In the genomic region with DNA sequence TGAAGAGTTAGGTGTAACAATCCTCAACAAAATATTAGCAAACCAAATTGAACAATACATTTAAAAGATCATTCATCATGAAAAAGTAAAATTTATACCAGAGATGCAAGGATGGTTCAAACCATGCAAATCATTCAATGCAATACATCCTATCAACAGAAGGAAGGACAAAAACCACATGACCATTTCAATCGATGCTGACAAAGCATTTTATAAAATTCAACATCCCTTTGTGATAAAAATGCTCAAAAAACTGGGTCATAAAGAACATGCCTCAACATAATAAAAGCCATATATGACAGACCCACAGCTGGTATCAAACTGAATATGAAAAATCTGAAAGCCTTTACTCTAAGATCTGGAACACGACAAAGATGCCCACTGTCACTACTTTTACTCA, we compare ENCODE assay signal across 36 cellular contexts.
"Had no signal": no experiment of that assay in that cellular context is flagged by ENCODE, and none has a peak within 500 bp of the region (broad histone marks: within the 10 kb centered on the region; RNA-seq: fewer than 3 reads in every experiment).

No MANE protein-coding gene starts in this region.

- H3K4me1 Mint-ChIP-seq: activated B cell treated with CpG ODN at 0.5 μM for 24 hours; activated CD4-positive, alpha-beta T cell treated with anti-CD3 and anti-CD28 coated beads, Interleukin-2, amount 10 ng/mL, durations not matched to agents 24 days and 14 days; activated naive CD8-positive, alpha-beta T cell treated with anti-CD3 and anti-CD28 coated beads for 36 hours; activated T-helper 17 cell treated with anti-CD3 and anti-CD28 coated beads, Interleukin-2, amount 50 U/mL, for 72 hours had no signal

- H3K9me3 ChIP-seq: adrenal gland, body of pancreas had no signal

- H3K36me3 ChIP-seq: adrenal gland, brain microvascular endothelial cell, breast epithelium had no signal

- ATAC-seq: activated CD8-positive, alpha-beta T cell treated with anti-CD3 and anti-CD28 coated beads for 36 hours; activated naive CD4-positive, alpha-beta T cell treated with anti-CD3 and anti-CD28 coated beads, Interleukin-2, amount 50 U/mL, for 72 hours; activated T-cell treated with anti-CD3 and anti-CD28 coated beads, Interleukin-2, amount 50 U/mL, for 4 hours; activated T-cell treated with anti-CD3 and anti-CD28 coated beads, Interleukin-2, amount 50 U/mL, for 72 hours; activated T-helper 17 cell treated with anti-CD3 and anti-CD28 coated beads, Interleukin-2, amount 50 U/mL, for 72 hours; body of pancreas had no signal

- H3K4me3 ChIP-seq: adrenal gland, body of pancreas, breast epithelium had no signal

- DNase-seq: activated B cell treated with CpG ODN at 0.5 μM for 24 hours; activated CD4-positive, alpha-beta memory T cell treated with anti-CD3 and anti-CD28 coated beads for 36 hours; activated CD4-positive, alpha-beta T cell treated with anti-CD3 and anti-CD28 coated beads for 4 hours; activated CD4-positive, alpha-beta T cell treated with anti-CD3 and anti-CD28 coated beads, Interleukin-2, amount 10 ng/mL, durations not matched to agents 24 days and 14 days; activated CD4-positive, alpha-beta T cell treated with anti-CD3 and anti-CD28 coated beads, Interleukin-2, amount 50 U/mL, for 1 hour; activated CD4-positive, alpha-beta T cell treated with anti-CD3 and anti-CD28 coated beads, Interleukin-2, amount 50 U/mL, for 4 hours; activated CD4-positive, CD25-positive, alpha-beta regulatory T cell treated with anti-CD3 and anti-CD28 coated beads, Interleukin-2, amount 50 U/mL, for 72 hours; activated CD8-positive, alpha-beta memory T cell treated with anti-CD3 and anti-CD28 coated beads, Interleukin-2, amount 50 U/mL, for 4 hours; activated CD8-positive, alpha-beta T cell treated with anti-CD3 and anti-CD28 coated beads for 36 hours; activated effector memory CD4-positive, alpha-beta T cell treated with anti-CD3 and anti-CD28 coated beads, Interleukin-2, amount 50 U/mL, for 16 hours; activated gamma-delta T cell treated with Interleukin-2 at 50 U/mL for 16 hours; activated naive CD4-positive, alpha-beta T cell; activated naive CD4-positive, alpha-beta T cell treated with anti-CD3 and anti-CD28 coated beads for 36 hours; activated naive CD4-positive, alpha-beta T cell treated with anti-CD3 and anti-CD28 coated beads, Interleukin-2, amount 50 U/mL, for 16 hours; activated naive CD8-positive, alpha-beta T cell treated with anti-CD3 and anti-CD28 coated beads for 36 hours; activated T-cell treated with anti-CD3 and anti-CD28 coated beads for 4 hours; activated T-cell treated with anti-CD3 and anti-CD28 coated beads, Interleukin-2, amount 50 U/mL, for 1 hour; activated T-cell treated with anti-CD3 and anti-CD28 coated beads, Interleukin-2, amount 50 U/mL, for 4 hours; activated T-cell treated with anti-CD3 and anti-CD28 coated beads, Interleukin-2, amount 50 U/mL, for 72 hours; adrenal gland; amniotic stem cell; aorta; body of pancreas; brain microvascular endothelial cell; central memory CD4-positive, alpha-beta T cell; T-helper 2 cell; T-helper 9 cell had no signal

- H3K4me1 ChIP-seq: adrenal gland, body of pancreas, breast epithelium had no signal

- H3K27me3 ChIP-seq: adrenal gland, body of pancreas, brain microvascular endothelial cell, breast epithelium had no signal

- H3K4me3 Mint-ChIP-seq: activated B cell treated with CpG ODN at 0.5 μM for 24 hours; activated CD4-positive, alpha-beta memory T cell treated with anti-CD3 and anti-CD28 coated beads for 36 hours; activated CD4-positive, alpha-beta T cell treated with anti-CD3 and anti-CD28 coated beads, Interleukin-2, amount 10 ng/mL, durations not matched to agents 24 days and 14 days; activated CD8-positive, alpha-beta T cell treated with anti-CD3 and anti-CD28 coated beads for 36 hours; activated naive CD4-positive, alpha-beta T cell treated with anti-CD3 and anti-CD28 coated beads for 36 hours; activated naive CD8-positive, alpha-beta T cell treated with anti-CD3 and anti-CD28 coated beads for 36 hours; activated T-cell treated with anti-CD3 and anti-CD28 coated beads, Interleukin-2, amount 50 U/mL, for 4 hours; activated T-cell treated with anti-CD3 and anti-CD28 coated beads, Interleukin-2, amount 50 U/mL, for 72 hours; activated T-helper 1 cell treated with anti-CD3 and anti-CD28 coated beads, Interleukin-12 subunit alpha, Interleukin-12 subunit beta, Interleukin-2, Interleukin-4 antibody, amounts not matched to agents 30 ng/mL and 10 ng/mL and 1 ng/mL, durations not matched to agents 14 hours and 24 hours and 36 hours; activated T-helper 17 cell treated with anti-CD3 and anti-CD28 coated beads, Interleukin-2, amount 50 U/mL, for 72 hours; T-helper 1 cell treated with Interleukin-12 subunit alpha and Interleukin-12 subunit beta and Interleukin-4 antibody, amounts not matched to agents 30 μg/mL and 1 μg/mL, for 36 hours; T-helper 2 cell treated with Interferon-gamma antibody and Interleukin-4, amounts not matched to agents 5 μg/mL and 100 μg/mL, for 36 hours had no signal

- H3K27ac Mint-ChIP-seq: activated B cell treated with CpG ODN at 0.5 μM for 24 hours; activated CD4-positive, alpha-beta memory T cell treated with anti-CD3 and anti-CD28 coated beads for 36 hours; activated CD4-positive, alpha-beta T cell treated with anti-CD3 and anti-CD28 coated beads, Interleukin-2, amount 10 ng/mL, durations not matched to agents 24 days and 14 days; activated CD8-positive, alpha-beta T cell treated with anti-CD3 and anti-CD28 coated beads for 36 hours; activated naive CD4-positive, alpha-beta T cell treated with anti-CD3 and anti-CD28 coated beads for 36 hours; activated naive CD4-positive, alpha-beta T cell treated with anti-CD3 and anti-CD28 coated beads, Interleukin-2, amount 50 U/mL, for 72 hours; activated naive CD8-positive, alpha-beta T cell treated with anti-CD3 and anti-CD28 coated beads for 36 hours; activated T-cell treated with anti-CD3 and anti-CD28 coated beads, Interleukin-2, amount 50 U/mL, for 72 hours; activated T-helper 1 cell treated with anti-CD3 and anti-CD28 coated beads, Interleukin-12 subunit alpha, Interleukin-12 subunit beta, Interleukin-2, Interleukin-4 antibody, amounts not matched to agents 30 ng/mL and 10 ng/mL and 1 ng/mL, durations not matched to agents 14 hours and 24 hours and 36 hours; activated T-helper 17 cell treated with anti-CD3 and anti-CD28 coated beads, Interleukin-2, amount 50 U/mL, for 72 hours; T-helper 1 cell treated with Interleukin-12 subunit alpha and Interleukin-12 subunit beta and Interleukin-4 antibody, amounts not matched to agents 30 μg/mL and 1 μg/mL, for 36 hours; T-helper 2 cell treated with Interferon-gamma antibody and Interleukin-4, amounts not matched to agents 5 μg/mL and 100 μg/mL, for 36 hours had no signal

- H3K27ac ChIP-seq: adrenal gland, body of pancreas, brain microvascular endothelial cell, breast epithelium, VCaP had no signal

- FAIRE-seq: astrocyte, TTC549 had no signal

- H3K27me3 Mint-ChIP-seq: activated B cell treated with CpG ODN at 0.5 μM for 24 hours; activated CD4-positive, alpha-beta memory T cell treated with anti-CD3 and anti-CD28 coated beads for 36 hours; activated CD4-positive, alpha-beta T cell treated with anti-CD3 and anti-CD28 coated beads, Interleukin-2, amount 10 ng/mL, durations not matched to agents 24 days and 14 days; activated CD8-positive, alpha-beta T cell treated with anti-CD3 and anti-CD28 coated beads for 36 hours; activated naive CD8-positive, alpha-beta T cell treated with anti-CD3 and anti-CD28 coated beads for 36 hours; activated T-helper 17 cell treated with anti-CD3 and anti-CD28 coated beads, Interleukin-2, amount 50 U/mL, for 72 hours had no signal

- H3K36me3 Mint-ChIP-seq: activated CD4-positive, alpha-beta memory T cell treated with anti-CD3 and anti-CD28 coated beads for 36 hours; activated naive CD8-positive, alpha-beta T cell treated with anti-CD3 and anti-CD28 coated beads for 36 hours had no signal
